17 cellular contexts compared by ENCODE assay signal in genomic region chr2:70987386-70987785, GRCh38. TPM values are rescaled to one million over a fixed set of nuclear protein-coding genes. Genes with fewer than 3 reads are reported as not detected.
"Had no signal": no experiment of that assay in that cellular context is flagged by ENCODE, and none has a peak within 500 bp of the region (broad histone marks: within the 10 kb centered on the region; RNA-seq: fewer than 3 reads in every experiment).

No MANE protein-coding gene starts in this region.

- H3K9me3 ChIP-seq: stomach, thoracic aorta had no signal

- H3K27ac Mint-ChIP-seq: activated CD4-positive, alpha-beta T cell treated with anti-CD3 and anti-CD28 coated beads for 36 hours; activated CD8-positive, alpha-beta T cell treated with anti-CD3 and anti-CD28 coated beads, Interleukin-2, amount 10 ng/mL, durations not matched to agents 7 days and 5 days; activated naive CD8-positive, alpha-beta T cell treated with anti-CD3 and anti-CD28 coated beads for 36 hours; brain; dendritic cell treated with granulocyte-macrophage colony-stimulating factor and Interleukin-4, amounts not matched to agents 40 ng/mL and 50 ng/mL, for 4 days; T-helper 17 cell had no signal

- H3K4me3 Mint-ChIP-seq: activated CD4-positive, alpha-beta T cell treated with anti-CD3 and anti-CD28 coated beads for 36 hours; activated CD8-positive, alpha-beta T cell treated with anti-CD3 and anti-CD28 coated beads, Interleukin-2, amount 10 ng/mL, durations not matched to agents 7 days and 5 days; activated naive CD8-positive, alpha-beta T cell treated with anti-CD3 and anti-CD28 coated beads for 36 hours; dendritic cell treated with granulocyte-macrophage colony-stimulating factor and Interleukin-4, amounts not matched to agents 40 ng/mL and 50 ng/mL, for 4 days; effector memory CD8-positive, alpha-beta T cell; neural crest cell; T-helper 17 cell had no signal

- DNase-seq: activated CD8-positive, alpha-beta T cell treated with anti-CD3 and anti-CD28 coated beads, Interleukin-2, amount 10 ng/mL, durations not matched to agents 7 days and 5 days; activated naive CD8-positive, alpha-beta T cell treated with anti-CD3 and anti-CD28 coated beads for 36 hours; cerebellar nuclear complex; effector memory CD8-positive, alpha-beta T cell; midbrain; stomach; T-helper 17 cell; WERI-Rb-1 had no signal

- H3K9me3 Mint-ChIP-seq: activated naive CD8-positive, alpha-beta T cell treated with anti-CD3 and anti-CD28 coated beads for 36 hours; brain; dendritic cell treated with granulocyte-macrophage colony-stimulating factor and Interleukin-4, amounts not matched to agents 40 ng/mL and 50 ng/mL, for 4 days; effector memory CD8-positive, alpha-beta T cell; neural crest cell had no signal

- H3K4me3 ChIP-seq: lung, stomach, thoracic aorta had no signal

- H3K27ac ChIP-seq: epithelial cell of prostate, stomach, thoracic aorta, WERI-Rb-1 had no signal

- H3K27me3 Mint-ChIP-seq: activated CD4-positive, alpha-beta T cell treated with anti-CD3 and anti-CD28 coated beads for 36 hours; activated naive CD8-positive, alpha-beta T cell treated with anti-CD3 and anti-CD28 coated beads for 36 hours; brain; effector memory CD8-positive, alpha-beta T cell; T-helper 17 cell had no signal

- H3K27me3 ChIP-seq: stomach had no signal

RNA-seq across cellular contexts. Expression of gene ANKRD53, which starts 9.0 kb away (rescaled TPM):
- total RNA-seq: activated CD8-positive, alpha-beta T cell treated with anti-CD3 and anti-CD28 coated beads, Interleukin-2, amount 10 ng/mL, durations not matched to agents 7 days and 5 days had no signal

RNA-seq across cellular contexts. Expression of gene ATP6V1B1, which starts 51.7 kb away (rescaled TPM):
- total RNA-seq: activated CD4-positive, alpha-beta T cell treated with anti-CD3 and anti-CD28 coated beads for 36 hours; activated CD8-positive, alpha-beta T cell treated with anti-CD3 and anti-CD28 coated beads, Interleukin-2, amount 10 ng/mL, durations not matched to agents 7 days and 5 days; activated naive CD8-positive, alpha-beta T cell treated with anti-CD3 and anti-CD28 coated beads for 36 hours; frontal cortex; pulmonary artery endothelial cell; T-helper 17 cell had no signal
